Comparison of ENCODE assay signal across 21 cellular contexts in the genomic region with DNA sequence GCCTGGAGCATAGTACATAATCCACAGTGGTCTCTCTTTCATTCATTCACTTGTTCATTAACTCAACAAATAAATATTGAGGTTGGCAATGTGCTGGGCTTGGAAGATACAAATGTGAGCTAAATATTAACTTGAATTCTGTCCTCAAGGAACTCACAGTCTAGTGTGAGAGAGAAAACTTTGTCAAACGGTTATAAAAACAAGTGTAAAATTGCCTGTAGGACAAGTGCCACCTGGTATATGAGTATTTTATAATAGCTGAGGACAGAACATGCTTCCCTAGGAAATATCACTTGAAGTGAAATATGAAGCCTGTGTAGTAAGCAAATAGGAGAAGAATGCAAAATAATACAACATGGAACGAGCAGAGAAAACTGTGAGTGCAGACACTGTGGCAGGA.
DNase-seq lines count a peak whose midpoint lies in the region; ATAC-seq and TF ChIP-seq lines count a peak whose summit lies in the region.
"Had no signal": no experiment of that assay in that cellular context is flagged by ENCODE, and none has a peak within 500 bp of the region (broad histone marks: within the 10 kb centered on the region; RNA-seq: fewer than 3 reads in every experiment).

No MANE protein-coding gene starts in this region.

- H4K20me1 ChIP-seq in hepatocyte (ENCODE audit: insufficient read depth, poor library complexity, severe bottlenecking), result no peaks in the 10 kb centered on the region

- H3K79me2 ChIP-seq in hepatocyte, result no peaks in the 10 kb centered on the region

- H2AFZ ChIP-seq in hepatocyte, result no peak overlapping the region
- H2AFZ ChIP-seq: GM23338 had no signal

- H3K27ac ChIP-seq in hepatocyte (no peak overlapping the region), mucosa of rectum (ENCODE audit: low read depth in 2 of 2, low read length in 2 of 2) (peak overlapping the region; percentile 38 to 42), transverse colon (peak overlapping the region; percentile 53 to 68 (median 64))
- H3K27ac ChIP-seq: A549 had no signal

- no peak for TF ChIP-seq POLR2A in transverse colon (IDR thresholded peaks at IDR 0.05)

- no peaks in the 10 kb centered on the region for H3K9me2 ChIP-seq in hepatocyte (replicated peaks; ENCODE audit: insufficient read depth)

- no peak for ATAC-seq in HG03432 (IDR thresholded peaks at IDR 0.05; ENCODE audit: unreplicated experiment)
- ATAC-seq: A549, GM12878, GM23338, HCT116 had no signal

- in situ Hi-C loops in Caki2 (cut with HindIII; ENCODE audit: low pct_unique_long_range_greater_than_20kb, low sequenced_read_pairs), result no loop called here
- in situ Hi-C loops in transverse colon (cut with MboI; ENCODE audit: low pct_ligation_motif_present in 1 of 4, low pct_unique_long_range_greater_than_20kb in 1 of 4, low sequenced_read_pairs in 3 of 4), result no loop called here

- TF ChIP-seq EP300 in transverse colon (IDR thresholded peaks at IDR 0.05; ENCODE audit: low read depth), result no peak

- H3K36me3 ChIP-seq in hepatocyte (replicated peaks; ENCODE audit: insufficient read depth, low read depth) (no peaks in the 10 kb centered on the region), mucosa of rectum (ENCODE audit: control insufficient read depth in 2 of 2, insufficient read depth in 2 of 2, low read length in 2 of 2) (no peaks in the 10 kb centered on the region), transverse colon (no peaks in the 10 kb centered on the region)

- no peaks in the 10 kb centered on the region for H3K4me1 ChIP-seq in hepatocyte (ENCODE audit: insufficient read depth)
- H3K4me1 ChIP-seq in mucosa of rectum (ENCODE audit: control insufficient read depth in 2 of 2, insufficient read depth in 2 of 2, low read length in 2 of 2), result peaks cover 5 to 8% of the 10 kb centered on the region in 2 donors
- H3K4me1 ChIP-seq in transverse colon, result peaks cover 0 to 15% (median 6%) of the 10 kb centered on the region in 4 donors
- H3K4me1 ChIP-seq: A549, Caco-2 had no signal

- TF ChIP-seq CTCF in hepatocyte (IDR thresholded peaks at IDR 0.05; ENCODE audit: poor library complexity) (no peak), transverse colon (IDR thresholded peaks at IDR 0.05) (no peak)

- peak overlapping the region in 1 of 2 donors; percentile 1 for H3K9ac ChIP-seq in mucosa of rectum (ENCODE audit: low read depth in 1 of 2, low read length in 2 of 2)

- peak; percentile 57 for DNase-seq in Caki2 (ENCODE audit: low read depth)
- DNase-seq in hepatocyte (ENCODE audit: low spot score), result no peak
- no peak for DNase-seq in transverse colon
- no peak for DNase-seq in AG08395 (ENCODE audit: low spot score)
- no peak for DNase-seq in NCI-H2029 treated with DMSO at 0.1 percent for 48 hours (lab: John Stamatoyannopoulos, UW)
- DNase-seq: 8988T; ACHN; C1 segment of cervical spinal cord; Caco-2; CD4-positive, alpha-beta memory T cell; DMS 273 treated with DMSO at 0.1 percent for 48 hours; DMS79; EL; GDM1; H9 had no signal

- H3K4me3 ChIP-seq in hepatocyte (no peak overlapping the region), mucosa of rectum (ENCODE audit: low read length in 2 of 2) (peak overlapping the region; percentile 34 to 40), transverse colon (no peak overlapping the region)
- H3K4me3 ChIP-seq: A549, GM12878, GM23338 had no signal

- H3K27me3 ChIP-seq in hepatocyte (no peaks in the 10 kb centered on the region), mucosa of rectum (ENCODE audit: control insufficient read depth in 2 of 2, insufficient read depth in 2 of 2, low read length in 2 of 2) (no peaks in the 10 kb centered on the region), transverse colon (no peaks in the 10 kb centered on the region)

- H3K4me2 ChIP-seq in hepatocyte, result peak overlapping the region; percentile 37
- H3K4me2 ChIP-seq: A549, GM23338 had no signal

- WGBS in hepatocyte (ENCODE audit: low lambda C conversion rate, missing lambda C conversion rate), result 66% methylated on average over 2 of the region's 2 CpGs
- 23 to 56% methylated on average over 2 of the region's 2 CpGs for WGBS in transverse colon (ENCODE audit: low coverage in 1 of 2), 2 donors

- H3K9me3 ChIP-seq in hepatocyte (ENCODE audit: low read depth) (no peaks in the 10 kb centered on the region), mucosa of rectum (ENCODE audit: control insufficient read depth in 2 of 2, low read length in 2 of 2) (no peaks in the 10 kb centered on the region), transverse colon (peaks cover 0 to 6% of the 10 kb centered on the region in 2 donors)
- H3K9me3 ChIP-seq: Caco-2 had no signal

- intact Hi-C loops in transverse colon (cut with DNase I; ENCODE audit: low total_unique reads), result no loop called here

Comparison
In these comparisons a context has a peak if more than half of its experiments do, and no peak if none do; other contexts are left out.
1. H3K4me3 ChIP-seq: peak in mucosa of rectum (2 of 2); none in hepatocyte (single experiment) and transverse colon (0 of 4).